In the genomic region with DNA sequence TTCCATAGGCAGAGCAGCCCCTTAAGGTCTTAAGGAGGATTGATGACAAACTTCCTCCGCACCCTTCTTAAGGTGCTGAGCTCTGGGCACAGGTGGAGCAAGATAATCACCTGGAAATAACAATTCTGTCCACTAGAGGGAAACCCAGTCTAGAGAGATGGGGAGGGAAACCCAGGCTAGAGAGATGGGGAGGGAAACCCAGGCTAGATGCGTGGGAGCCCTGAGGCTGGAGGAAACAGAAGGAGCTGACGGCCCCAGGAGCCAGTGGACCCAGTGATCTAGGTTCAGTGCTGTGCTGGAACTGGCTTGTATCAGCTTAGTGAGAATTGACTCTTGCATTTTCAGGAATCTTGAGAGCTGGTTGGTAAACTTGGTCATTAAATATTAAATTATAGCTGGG, we compare ENCODE assay signal across 8 cellular contexts. TPM values are rescaled to one million over a fixed set of nuclear protein-coding genes. Genes with fewer than 3 reads are reported as not detected.
DNase-seq lines count a peak whose midpoint lies in the region; ATAC-seq and TF ChIP-seq lines count a peak whose summit lies in the region.

No MANE protein-coding gene starts in this region.

- peaks cover 2 to 9% of the 10 kb centered on the region in 2 donors for H3K4me1 Mint-ChIP-seq in stimulated activated naive B cell treated with anti-CD40 and anti-IgM and Interleukin-4, amounts not matched to agents 10 μg/mL and 1 μg/mL and 100 μg/mL, for 72 hours

- H3K9me3 Mint-ChIP-seq in stimulated activated naive B cell treated with anti-CD40 and anti-IgM and Interleukin-4, amounts not matched to agents 10 μg/mL and 1 μg/mL and 100 μg/mL, for 72 hours = no peaks in the 10 kb centered on the region

- H3K36me3 Mint-ChIP-seq in stimulated activated naive B cell treated with anti-CD40 and anti-IgM and Interleukin-4, amounts not matched to agents 10 μg/mL and 1 μg/mL and 100 μg/mL, for 72 hours = no peaks in the 10 kb centered on the region

- H3K27ac Mint-ChIP-seq in stimulated activated naive B cell treated with anti-CD40 and anti-IgM and Interleukin-4, amounts not matched to agents 10 μg/mL and 1 μg/mL and 100 μg/mL, for 72 hours = no peak overlapping the region

- H3K36me3 ChIP-seq in lower lobe of right lung = no peaks in the 10 kb centered on the region

- H3K27ac ChIP-seq in VCaP (no peak overlapping the region), lower lobe of right lung (no peak overlapping the region)

- H3K27me3 ChIP-seq in lower lobe of right lung (ENCODE audit: low read depth) = peaks cover 4% of the 10 kb centered on the region

- intact Hi-C loops in lower lobe of right lung (cut with DNase I) = no loop called here

- H3K27me3 Mint-ChIP-seq in stimulated activated naive B cell treated with anti-CD40 and anti-IgM and Interleukin-4, amounts not matched to agents 10 μg/mL and 1 μg/mL and 100 μg/mL, for 72 hours = peaks cover 3 to 16% of the 10 kb centered on the region in 2 donors

- ATAC-seq in lower lobe of right lung (peak; percentile 94 to 95), HG03565 (IDR thresholded peaks at IDR 0.05; ENCODE audit: unreplicated experiment) (no peak)
- ATAC-seq in stimulated activated naive B cell treated with anti-CD40 and anti-IgM and Interleukin-4, amounts not matched to agents 10 μg/mL and 1 μg/mL and 100 μg/mL, for 72 hours (replicated peaks) = peak; percentile 98 to 99

- no peak overlapping the region for H3K4me3 Mint-ChIP-seq in stimulated activated naive B cell treated with anti-CD40 and anti-IgM and Interleukin-4, amounts not matched to agents 10 μg/mL and 1 μg/mL and 100 μg/mL, for 72 hours

- peak; percentile 69 for DNase-seq in D341Med (ENCODE audit: low spot score)
- DNase-seq in HCEC 1CT = peak; percentile 50
- DNase-seq in NCI-H2171 (lab: John Stamatoyannopoulos, UW) = peak; percentile 61
- DNase-seq in choroid plexus epithelial cell (ENCODE audit: low read depth) = peak; percentile 78
- peak; percentile 63 for DNase-seq in lower lobe of right lung
- peak; percentile 37 for DNase-seq in stimulated activated naive B cell treated with anti-CD40 and anti-IgM and Interleukin-4, amounts not matched to agents 10 μg/mL and 1 μg/mL and 100 μg/mL, for 72 hours

- H3K4me1 ChIP-seq in lower lobe of right lung = no peaks in the 10 kb centered on the region

- H3K4me3 ChIP-seq in choroid plexus epithelial cell (ENCODE audit: low read depth, low read length) = no peak overlapping the region
- no peak overlapping the region for H3K4me3 ChIP-seq in lower lobe of right lung

- H3K9me3 ChIP-seq in lower lobe of right lung = no peaks in the 10 kb centered on the region

- TF ChIP-seq CTCF in VCaP (conservative IDR thresholded peaks at IDR 0.05) (peak; percentile 84), choroid plexus epithelial cell (conservative IDR thresholded peaks at IDR 0.05; ENCODE audit: low read depth, low read length) (peak; percentile 78), lower lobe of right lung (IDR thresholded peaks at IDR 0.05) (peak; percentile 59)

RNA-seq across cellular contexts. Expression of a gene that starts 17.8 kb away (rescaled TPM):
- total RNA-seq in lower lobe of right lung = 3.9 TPM

RNA-seq across cellular contexts. Expression of a gene that starts 35.4 kb away (rescaled TPM):
- 110 TPM for total RNA-seq in lower lobe of right lung

RNA-seq across cellular contexts. Expression of a gene that starts 36.2 kb away (rescaled TPM):
- 12.3 TPM for total RNA-seq in lower lobe of right lung
